8 cellular contexts compared by ENCODE assay signal in the genomic region with DNA sequence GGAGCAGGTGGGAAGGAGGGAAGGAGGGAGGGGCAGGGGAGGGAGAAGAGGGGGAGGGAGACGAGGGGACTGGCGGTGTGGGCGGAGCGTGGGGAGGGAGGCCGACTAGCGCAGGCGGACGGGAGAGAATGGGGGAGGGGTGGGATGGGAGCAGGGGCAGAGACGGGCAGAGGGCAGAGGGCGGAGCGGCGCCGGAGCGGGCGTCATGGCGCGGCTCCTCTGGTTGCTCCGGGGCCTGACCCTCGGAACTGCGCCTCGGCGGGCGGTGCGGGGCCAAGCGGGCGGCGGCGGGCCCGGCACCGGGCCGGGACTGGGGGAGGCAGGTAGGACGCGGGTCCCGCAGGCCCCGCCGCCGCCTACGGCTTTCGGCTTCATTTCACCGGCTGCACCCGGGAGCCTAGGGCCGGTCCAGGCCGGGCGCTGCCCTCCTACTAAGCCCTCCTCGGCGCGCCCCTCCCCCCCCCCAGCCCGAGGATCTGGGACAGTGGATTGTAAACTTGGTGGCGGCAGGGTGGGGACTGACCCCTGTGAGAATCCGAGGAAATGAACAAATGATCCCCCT. TPM values are rescaled to one million over a fixed set of nuclear protein-coding genes. Genes with fewer than 3 reads are reported as not detected.
DNase-seq lines count a peak whose midpoint lies in the region; ATAC-seq and TF ChIP-seq lines count a peak whose summit lies in the region.

TSS of gene MSRB2 (plus strand) at position 176 of the 562 bp plus-strand sequence. CDS start at position 206, 30 bp downstream.

- peak within 1 kb of the TSS; percentile 71 for H3K9ac ChIP-seq in rectal smooth muscle tissue (ENCODE audit: low read length)

- peak within 1 kb of the TSS; percentile 67 for H3K4me3 ChIP-seq in GM12875 (ENCODE audit: low read depth, low read length)
- peak within 1 kb of the TSS; percentile 86 to 90 for H3K4me3 ChIP-seq in ascending aorta
- peak within 1 kb of the TSS; percentile 73 for H3K4me3 ChIP-seq in rectal smooth muscle tissue (ENCODE audit: low read length)
- H3K4me3 ChIP-seq in vagina, result peak within 1 kb of the TSS; percentile 55 to 92

- DNase-seq in NCI-H1092 treated with DMSO at 0.1 percent for 48 hours (lab: John Stamatoyannopoulos, UW) (peak; percentile 78), ascending aorta (ENCODE audit: low spot score in 2 of 2) (peak; percentile 60 to 94), hepatic stellate cell (ENCODE audit: low spot score) (peak; percentile 92), vagina (ENCODE audit: extremely low spot score in 2 of 2) (no peak)

- H3K9me3 ChIP-seq in ascending aorta (peaks cover 0 to 13% of the 10 kb centered on the region in 2 donors), vagina (no peaks in the 10 kb centered on the region)

- TF ChIP-seq CTCF in GM12875 (IDR thresholded peaks at IDR 0.05; ENCODE audit: borderline replicate concordance, insufficient read depth, low read depth, low read length) (no peak), ascending aorta (IDR thresholded peaks at IDR 0.05) (no peak), vagina (IDR thresholded peaks at IDR 0.05) (no peak)

- H3K36me3 ChIP-seq in ascending aorta (no peaks in the 10 kb centered on the region), rectal smooth muscle tissue (ENCODE audit: control insufficient read depth, insufficient read depth, low read length) (no peaks in the 10 kb centered on the region), vagina (no peaks in the 10 kb centered on the region)

- TF ChIP-seq POLR2A in vagina (IDR thresholded peaks at IDR 0.05), result peak in 1 of 2 donors; percentile 94

- intact Hi-C loops in T-helper 2 cell treated with Interferon-gamma antibody and Interleukin-4, amounts not matched to agents 100 ng/mL and 5 ng/mL, for 36 hours (cut with micrococcal nuclease), result loop anchor here (1.0 to 10.0 kb wide), 9 partner anchors 343 to 1922 kb away; partner anchors contain the start of genes DNAJC1, ENKUR, MLLT10 and OTUD1
- intact Hi-C loops in ascending aorta (cut with DNase I), result loop anchor here (1.0 to 10.0 kb wide), 11 partner anchors 28 to 1761 kb away; partner anchors contain the start of genes ARHGAP21, BMI1, DNAJC1 and OTUD1
- intact Hi-C loops in vagina (cut with DNase I), result loop anchor here (10.0 kb wide), 3 partner anchors 339 to 1561 kb away; partner anchors contain the start of genes MLLT10, OTUD1 and SPAG6

- H3K4me1 ChIP-seq in ascending aorta (peaks cover 0 to 11% of the 10 kb centered on the region in 2 donors), rectal smooth muscle tissue (ENCODE audit: control insufficient read depth, insufficient read depth, low read length) (peaks cover 7% of the 10 kb centered on the region), vagina (peaks cover 24% of the 10 kb centered on the region)

- ATAC-seq in HG02610 (IDR thresholded peaks at IDR 0.05; ENCODE audit: unreplicated experiment), result peak; percentile 81

- H3K27ac ChIP-seq in ascending aorta (peak within 1 kb of the TSS; percentile 93 to 94), rectal smooth muscle tissue (ENCODE audit: low read depth, low read length) (peak within 1 kb of the TSS; percentile 92), vagina (peak within 1 kb of the TSS; percentile 95)

- H3K27me3 ChIP-seq in ascending aorta (no peaks in the 10 kb centered on the region), rectal smooth muscle tissue (ENCODE audit: control insufficient read depth, insufficient read depth, low read length) (no peaks in the 10 kb centered on the region), vagina (no peaks in the 10 kb centered on the region)

RNA-seq across cellular contexts. Expression of gene MSRB2, which starts in this region (rescaled TPM):
- total RNA-seq in T-helper 2 cell treated with Interferon-gamma antibody and Interleukin-4, amounts not matched to agents 100 ng/mL and 5 ng/mL, for 36 hours, result 13.4 and 13.5 TPM in 2 replicates
- 38.0 TPM for total RNA-seq in ascending aorta
- 15.2 TPM for total RNA-seq in vagina

Comparison
In these comparisons a context has a peak if more than half of its experiments do, and no peak if none do; other contexts are left out.
1. DNase-seq: peak in NCI-H1092 treated with DMSO at 0.1 percent for 48 hours (single experiment), ascending aorta (2 of 2) and hepatic stellate cell (single experiment); none in vagina (0 of 2).
2. Peak in every context shown above with its lines, with median percentiles within 50 percentile points of each other: H3K4me3 ChIP-seq and H3K27ac ChIP-seq.